In genomic region chr4:83356899-83357661, GRCh38 we compare ENCODE assay signal across 8 cellular contexts. TPM values are rescaled to one million over a fixed set of nuclear protein-coding genes. Genes with fewer than 3 reads are reported as not detected.
DNase-seq lines count a peak whose midpoint lies in the region; ATAC-seq, FAIRE-seq and TF ChIP-seq lines count a peak whose summit lies in the region.

No MANE protein-coding gene starts in this region.

- H3K79me2 ChIP-seq in astrocyte (ENCODE audit: insufficient read depth, low read length), result no peaks in the 10 kb centered on the region

- H3K27me3 Mint-ChIP-seq in activated CD8-positive, alpha-beta memory T cell treated with anti-CD3 and anti-CD28 coated beads, Interleukin-2, amount 10 ng/mL, durations not matched to agents 7 days and 5 days, result no peaks in the 10 kb centered on the region
- no peaks in the 10 kb centered on the region for H3K27me3 Mint-ChIP-seq in astrocyte (ENCODE audit: low read depth, unreplicated experiment)

- H3K4me3 Mint-ChIP-seq in activated CD8-positive, alpha-beta memory T cell treated with anti-CD3 and anti-CD28 coated beads, Interleukin-2, amount 10 ng/mL, durations not matched to agents 7 days and 5 days, result no peak overlapping the region
- no peak overlapping the region for H3K4me3 Mint-ChIP-seq in astrocyte (ENCODE audit: unreplicated experiment)

- H3K4me2 ChIP-seq in astrocyte (ENCODE audit: low read length), result peak overlapping the region; percentile 62

- DNase-seq in activated CD8-positive, alpha-beta memory T cell treated with anti-CD3 and anti-CD28 coated beads, Interleukin-2, amount 10 ng/mL, durations not matched to agents 7 days and 5 days, result no peak
- no peak for DNase-seq in activated CD8-positive, alpha-beta memory T cell treated with anti-CD3 and anti-CD28 coated beads for 24 hours
- DNase-seq in astrocyte (ENCODE audit: low read depth) (peak; percentile 95), myocyte (ENCODE audit: low read depth) (peak; percentile 94), NOMO-1 treated with DMSO at 0.1 percent for 48 hours (lab: John Stamatoyannopoulos, UW; ENCODE audit: unreplicated experiment) (no peak)

- peaks cover 7% of the 10 kb centered on the region for H3K9me3 Mint-ChIP-seq in activated CD8-positive, alpha-beta memory T cell treated with anti-CD3 and anti-CD28 coated beads, Interleukin-2, amount 10 ng/mL, durations not matched to agents 7 days and 5 days (ENCODE audit: low read depth)
- H3K9me3 Mint-ChIP-seq in astrocyte (ENCODE audit: unreplicated experiment), result no peaks in the 10 kb centered on the region

- no peak for TF ChIP-seq CTCF in astrocyte (IDR thresholded peaks at IDR 0.05; ENCODE audit: insufficient read depth, low read depth, low read length)

- peak overlapping the region; percentile 23 for H3K9ac ChIP-seq in astrocyte (ENCODE audit: low read length)

- H3K27me3 ChIP-seq in astrocyte (ENCODE audit: insufficient read depth, low read length), result no peaks in the 10 kb centered on the region

- CTCF ChIA-PET in activated CD8-positive, alpha-beta memory T cell treated with anti-CD3 and anti-CD28 coated beads, Interleukin-2, amount 10 ng/mL, durations not matched to agents 7 days and 5 days (lab: Charles Lee), result interaction anchor here (1.0 to 1.7 kb wide), 2 partner anchors 16 to 37 kb away, joined by 3 to 4 read pairs; no protein-coding TSS in a partner anchor

- peak overlapping the region; percentile 57 for H3K27ac Mint-ChIP-seq in activated CD8-positive, alpha-beta memory T cell treated with anti-CD3 and anti-CD28 coated beads, Interleukin-2, amount 10 ng/mL, durations not matched to agents 7 days and 5 days
- peak overlapping the region; percentile 96 for H3K27ac Mint-ChIP-seq in astrocyte (ENCODE audit: unreplicated experiment)

- no peak overlapping the region for H3K4me3 ChIP-seq in astrocyte (ENCODE audit: insufficient read depth, low read depth, low read length)

- H3K4me1 Mint-ChIP-seq in activated CD8-positive, alpha-beta memory T cell treated with anti-CD3 and anti-CD28 coated beads, Interleukin-2, amount 10 ng/mL, durations not matched to agents 7 days and 5 days, result peaks cover 20% of the 10 kb centered on the region
- peaks cover 20% of the 10 kb centered on the region for H3K4me1 Mint-ChIP-seq in astrocyte (ENCODE audit: low read depth, unreplicated experiment)

- no peaks in the 10 kb centered on the region for H3K36me3 ChIP-seq in astrocyte (ENCODE audit: insufficient read depth, low read length)

- peak; percentile 79 for ATAC-seq in activated CD8-positive, alpha-beta memory T cell treated with anti-CD3 and anti-CD28 coated beads, Interleukin-2, amount 10 ng/mL, durations not matched to agents 7 days and 5 days
- ATAC-seq in HG03457 (IDR thresholded peaks at IDR 0.05; ENCODE audit: unreplicated experiment) (peak; percentile 47), GM19397 (IDR thresholded peaks at IDR 0.05; ENCODE audit: unreplicated experiment) (no peak), HG03280 (IDR thresholded peaks at IDR 0.05; ENCODE audit: unreplicated experiment) (no peak)

- peaks cover 12% of the 10 kb centered on the region for H3K36me3 Mint-ChIP-seq in activated CD8-positive, alpha-beta memory T cell treated with anti-CD3 and anti-CD28 coated beads, Interleukin-2, amount 10 ng/mL, durations not matched to agents 7 days and 5 days
- no peaks in the 10 kb centered on the region for H3K36me3 Mint-ChIP-seq in astrocyte (ENCODE audit: low read depth, unreplicated experiment)

- H3K9me3 ChIP-seq in astrocyte (ENCODE audit: insufficient read depth, low read depth, low read length), result no peaks in the 10 kb centered on the region

- H4K20me1 ChIP-seq in astrocyte (ENCODE audit: insufficient read depth, low read length), result no peaks in the 10 kb centered on the region

- H2AFZ ChIP-seq in astrocyte (ENCODE audit: low read depth, low read length), result no peak overlapping the region

- peak overlapping the region; percentile 82 for H3K27ac ChIP-seq in astrocyte (ENCODE audit: low read depth, low read length)

- H3K4me1 ChIP-seq in astrocyte (ENCODE audit: insufficient read depth, low read length), result peaks cover 21% of the 10 kb centered on the region

- FAIRE-seq in astrocyte (lab: Jason Lieb, UNC), result peak; percentile 98

RNA-seq across cellular contexts. Expression of gene HPSE, which starts 22.4 kb away (rescaled TPM):
- 10 to 100 TPM; 18.4 to 19.6 TPM for total RNA-seq in activated CD8-positive, alpha-beta memory T cell treated with anti-CD3 and anti-CD28 coated beads, Interleukin-2, amount 10 ng/mL, durations not matched to agents 7 days and 5 days
- total RNA-seq in astrocyte (0.75 and 0.94 TPM in 2 replicates), myocyte (0.21 and 0.26 TPM in 2 replicates)
- polyA plus RNA-seq in myocyte (2012), result 0.06 TPM

Comparison
In these comparisons a context has a peak if more than half of its experiments do, and no peak if none do; other contexts are left out.
1. ATAC-seq: peak in activated CD8-positive, alpha-beta memory T cell treated with anti-CD3 and anti-CD28 coated beads, Interleukin-2, amount 10 ng/mL, durations not matched to agents 7 days and 5 days (single experiment) and HG03457 (single experiment); none in GM19397 (single experiment) and HG03280 (single experiment).
2. DNase-seq: peak in astrocyte (single experiment) and myocyte (single experiment); none in activated CD8-positive, alpha-beta memory T cell treated with anti-CD3 and anti-CD28 coated beads, Interleukin-2, amount 10 ng/mL, durations not matched to agents 7 days and 5 days (single experiment), activated CD8-positive, alpha-beta memory T cell treated with anti-CD3 and anti-CD28 coated beads for 24 hours (single experiment) and NOMO-1 treated with DMSO at 0.1 percent for 48 hours (single experiment).